ENCODE assay signal across 8 cellular contexts in genomic region chr17:46002311-46002972, GRCh38. TPM values are rescaled to one million over a fixed set of nuclear protein-coding genes. Genes with fewer than 3 reads are reported as not detected.
DNase-seq lines count a peak whose midpoint lies in the region; ATAC-seq, FAIRE-seq and TF ChIP-seq lines count a peak whose summit lies in the region.

No MANE protein-coding gene starts in this region.

- WGBS in GM12878 (ENCODE audit: insufficient coverage, insufficient replicate concordance, low lambda C conversion rate, missing lambda C conversion rate): 11% methylated on average over 8 of the region's 8 CpGs
- WGBS in spleen, 5 donors: 22 to 25% (median 24%) methylated on average over 8 of the region's 8 CpGs

- in situ Hi-C loops in GM12878 (cut with MboI): loop anchor here (5.0 kb wide), 2 partner anchors 215 to 265 kb away; no protein-coding TSS in a partner anchor

- no peak overlapping the region for H3K9ac ChIP-seq in GM12878 (ENCODE audit: control insufficient read depth, insufficient read depth, low read length)

- H3K27me3 ChIP-seq in GM12878 (replicated peaks in 1 of 2; ENCODE audit: control insufficient read depth in 2 of 2, insufficient read depth in 2 of 2, low read length in 1 of 2): no peaks in the 10 kb centered on the region
- H3K27me3 ChIP-seq in spleen (replicated peaks in 1 of 7): no peaks in the 10 kb centered on the region

- H3K9me3 ChIP-seq in GM12878 (replicated peaks; ENCODE audit: control insufficient read depth, insufficient read depth, low read length): no peaks in the 10 kb centered on the region
- no peaks in the 10 kb centered on the region for H3K9me3 ChIP-seq in spleen

- intact Hi-C loops in GM12878 (cut with micrococcal nuclease; ENCODE audit: unreplicated experiment) (loop anchor here (1.0 kb wide), 1 partner anchor 211 kb away; no protein-coding TSS in a partner anchor), spleen (cut with DNase I; ENCODE audit: low total_unique reads) (loop anchor here (5.0 to 10.0 kb wide), 2 partner anchors 210 to 282 kb away; no protein-coding TSS in a partner anchor)

- no peaks in the 10 kb centered on the region for H3K79me2 ChIP-seq in GM12878 (ENCODE audit: control insufficient read depth, insufficient read depth, low read length)

- no peak overlapping the region for H3K4me2 ChIP-seq in GM12878 (ENCODE audit: control insufficient read depth, insufficient read depth)

- RAD21 ChIA-PET in GM12878 (lab: Charles Lee; ENCODE audit: unreplicated experiment): interaction anchor here (0.7 to 2.3 kb wide), 5 partner anchors 47 to 210 kb away, joined by 3 to 13 read pairs (median 4); partner anchors contain the start of gene KANSL1

- SMC1A ChIA-PET in GM12878 (lab: Charles Lee; ENCODE audit: uncharacterized antibody, unreplicated experiment): interaction anchor here (0.7 to 3.1 kb wide), 7 partner anchors 42 to 210 kb away, joined by 3 to 12 read pairs (median 7); no protein-coding TSS in a partner anchor

- ATAC-seq in GM12878: peak; percentile 96

- H3K27ac ChIP-seq in GM12878 (ENCODE audit: control insufficient read depth, insufficient read depth): no peak overlapping the region
- H3K27ac ChIP-seq in spleen: no peak overlapping the region

- POLR2A ChIA-PET in GM12878 (lab: Charles Lee): no interaction called here

- no peaks in the 10 kb centered on the region for H4K20me1 ChIP-seq in GM12878 (ENCODE audit: control insufficient read depth, insufficient read depth)

- no peak overlapping the region for H2AFZ ChIP-seq in GM12878 (ENCODE audit: control insufficient read depth, low read depth, low read length)

- FAIRE-seq in GM18507 (lab: Jason Lieb, UNC): peak; percentile 96
- FAIRE-seq in TTC549 (lab: Jason Lieb, UNC): peak; percentile 80
- FAIRE-seq in GM12878 (lab: Jason Lieb, UNC): peak; percentile 98

- no TSS peak for BruUV-seq in GM12878 (replicated peaks; lab: Mats Ljungman, UMichigan)

- peak; percentile 62 for DNase-seq in A172 (ENCODE audit: low spot score)
- DNase-seq in GM18507 (ENCODE audit: extremely low spot score, insufficient read length, low read depth): peak; percentile 55
- peak; percentile 56 for DNase-seq in NCI-H2029 treated with DMSO at 0.1 percent for 48 hours (lab: John Stamatoyannopoulos, UW)
- peak; percentile 16 for DNase-seq in GM12878 (ENCODE audit: low read depth, low spot score)
- DNase-seq in iPS DF 4.7 (ENCODE audit: extremely low read depth, low spot score): peak; percentile 56
- peak; percentile 88 for DNase-seq in spleen
- DNase-seq in 8988T: no peak

- H3K4me3 ChIP-seq in GM12878 (no peak overlapping the region), spleen (no peak overlapping the region)

- H3K36me3 ChIP-seq in GM12878 (ENCODE audit: control insufficient read depth in 2 of 2, insufficient read depth in 2 of 2, low read length in 1 of 2) (no peaks in the 10 kb centered on the region), spleen (no peaks in the 10 kb centered on the region)

- TF ChIP-seq POLR2A in GM12878 (IDR thresholded peaks at IDR 0.05; ENCODE audit: low read depth, low read length): no peak
- TF ChIP-seq POLR2A in spleen (IDR thresholded peaks at IDR 0.05): no peak

- no peak for TF ChIP-seq EP300 in GM12878 (IDR thresholded peaks at IDR 0.05; ENCODE audit: borderline replicate concordance in 1 of 2, control insufficient read depth in 1 of 2, low read depth in 2 of 2, low read length in 2 of 2)

- peak; percentile 89 for TF ChIP-seq RAD21 in GM12878 (IDR thresholded peaks at IDR 0.05; ENCODE audit: insufficient read depth, low read depth, low read length)

- CTCF ChIA-PET in GM12878 (lab: Yijun Ruan, JAX): interaction anchor here (0.6 to 6.4 kb wide), 18 partner anchors 12 to 284 kb away, joined by 3 to 65 read pairs (median 4); no protein-coding TSS in a partner anchor

- TF ChIP-seq CTCF in GM12878 (IDR thresholded peaks at IDR 0.05 in 2 of 3, conservative IDR thresholded peaks at IDR 0.05 in 1 of 3; ENCODE audit: control insufficient read depth in 2 of 3, extremely low read depth in 1 of 3, insufficient read depth in 1 of 3, low read depth in 3 of 3, low read length in 3 of 3) (peak; percentile 86 to 93 (median 87); a peak in 5 of 6 replicates), spleen (IDR thresholded peaks at IDR 0.05 in 8 of 11, conservative IDR thresholded peaks at IDR 0.05 in 3 of 11) (peak; percentile 91 to 99 (median 98))

- H3K4me1 ChIP-seq in GM12878 (ENCODE audit: control insufficient read depth, insufficient read depth, low read length): no peaks in the 10 kb centered on the region
- peaks cover 0 to 8% (median 2%) of the 10 kb centered on the region in 6 donors for H3K4me1 ChIP-seq in spleen

TF ChIP-seq in GM12878, 131 proteins besides CTCF, POLR2A, EP300 and RAD21:
- TF ChIP-seq POU2F2 (IDR thresholded peaks at IDR 0.05; ENCODE audit: borderline replicate concordance, low read depth, low read length) (peak; percentile 22; the same call in 1 of the 3 replicates), RUNX3 (IDR thresholded peaks at IDR 0.05; ENCODE audit: low read length) (peak; percentile 25; the same call in 1 of the 2 replicates), RB1 (IDR thresholded peaks at IDR 0.05; ENCODE audit: borderline replicate concordance) (0 out of 2 replicates have a peak, but pooled peaks have one; percentile 30), SMC3 (IDR thresholded peaks at IDR 0.05; ENCODE audit: borderline replicate concordance, low read length) (peak; percentile 82), BHLHE40 (IDR thresholded peaks at IDR 0.05; ENCODE audit: borderline replicate concordance in 1 of 2, low read depth in 2 of 2, low read length in 1 of 2) (no peak), TCF7 (IDR thresholded peaks at IDR 0.05; ENCODE audit: borderline replicate concordance) (no peak), YY1 (IDR thresholded peaks at IDR 0.05; ENCODE audit: low read depth, low read length) (0 out of 2 replicates have a peak, but pooled peaks have one; percentile 18)

RNA-seq across cellular contexts. Expression of gene STH, which starts 3.4 kb away (rescaled TPM):
- total RNA-seq in A172 (2014; rRNA removed; shearing (Covaris generic)): not detected in 2 replicates
- total RNA-seq in GM12878 (2013; cell fraction: nucleolus; rRNA removed): not detected in 2 replicates
- total RNA-seq in GM12878 (2014; rRNA removed) (not detected in 2 replicates), GM12878 (2014; rRNA removed; fragmentation: Illumina TruSeq; extraction: Trizol) (not detected in 2 replicates), GM12878 (2021) (not detected in 2 replicates), spleen (not detected)
- not detected for polyA plus RNA-seq in GM12878 (2011; ENCODE audit: low read depth)
- polyA plus RNA-seq in GM12878 (2011; rRNA removed) (not detected in 2 replicates), GM12878 (2014; fragmentation: Illumina TruSeq; extraction: Trizol) (not detected in 2 replicates), GM12878 (2014; fragmentation: Nextera tagmentation; extraction: Ambion mirVana) (not detected), GM12878 (2014; rRNA removed) (not detected in 2 replicates), GM12878 (2016; fragmentation: Nextera tagmentation; extraction: Ambion mirVana) (not detected), spleen (not detected)
- not detected in 2 replicates for polyA plus RNA-seq in GM12878 (2011; cell fraction: cytosol; rRNA removed)
- polyA plus RNA-seq in GM12878 (2011; cell fraction: nucleus; rRNA removed): not detected in 2 replicates
- not detected in 2 replicates for polyA plus RNA-seq in GM12878 (2012)
- not detected in 2 replicates for polyA minus RNA-seq in GM12878 (2011; rRNA and poly(A)+ RNA removed)
- not detected in 2 replicates for polyA minus RNA-seq in GM12878 (2011; cell fraction: cytosol; rRNA and poly(A)+ RNA removed)
- not detected in 2 replicates for polyA minus RNA-seq in GM12878 (2011; cell fraction: nucleus; rRNA and poly(A)+ RNA removed)
